ENCODE assay signal across 8 cellular contexts in the genomic region with DNA sequence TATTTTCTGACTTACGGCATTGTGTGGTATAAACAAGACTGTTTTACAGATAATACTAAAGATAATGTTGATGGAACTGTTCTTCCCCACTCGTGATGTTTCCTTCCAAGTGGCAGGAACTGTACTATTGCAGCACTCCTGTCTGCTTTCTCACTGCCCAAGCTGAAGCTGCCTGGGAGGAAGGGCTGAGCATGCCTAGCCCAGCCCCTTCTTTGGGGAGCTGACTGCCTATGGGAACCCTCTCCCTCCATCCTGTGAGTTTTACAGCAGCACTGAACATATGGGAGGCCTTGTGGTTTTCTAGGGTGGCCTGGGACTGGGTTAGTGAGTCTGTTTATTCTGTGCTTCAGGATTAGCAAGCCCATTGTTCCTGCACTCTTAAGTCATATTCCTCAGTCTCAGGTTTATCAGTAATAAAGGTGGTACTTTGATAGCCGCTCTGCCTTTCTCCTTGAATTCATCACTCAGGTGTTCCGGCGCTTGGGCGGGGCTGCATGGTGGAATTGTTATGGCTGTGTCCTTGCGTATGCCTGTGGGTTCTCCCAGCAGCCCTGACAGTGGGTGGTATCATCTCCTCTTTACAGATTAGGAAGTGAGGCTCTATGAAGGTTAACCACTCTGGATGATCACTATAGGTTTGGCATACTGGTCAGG.
DNase-seq lines count a peak whose midpoint lies in the region; ATAC-seq and TF ChIP-seq lines count a peak whose summit lies in the region.

No MANE protein-coding gene starts in this region.

- CTCF ChIA-PET in MCF 10A (lab: Yijun Ruan, JAX), result interaction anchor here (0.6 to 1.8 kb wide), 3 partner anchors 74 to 1661 kb away, joined by 3 to 6 read pairs (median 6); no protein-coding TSS in a partner anchor

- peak overlapping the region; percentile 66 for H3K4me3 Mint-ChIP-seq in MCF 10A (ENCODE audit: unreplicated experiment)

- H3K27me3 ChIP-seq in breast epithelium (no peaks in the 10 kb centered on the region), ovary (no peaks in the 10 kb centered on the region)

- H3K27me3 Mint-ChIP-seq in MCF 10A (ENCODE audit: insufficient read depth, unreplicated experiment), result no peaks in the 10 kb centered on the region

- H3K27ac ChIP-seq in breast epithelium (no peak overlapping the region), ovary (peak overlapping the region in 1 of 2 donors; percentile 36)

- H3K27ac Mint-ChIP-seq in MCF 10A (ENCODE audit: low read depth, unreplicated experiment), result peak overlapping the region; percentile 82

- intact Hi-C loops in MCF 10A (cut with micrococcal nuclease) (loop anchor here (2.0 to 10.0 kb wide), 4 partner anchors 24 to 530 kb away; partner anchors contain the start of gene PTPRM), breast epithelium (cut with DNase I; ENCODE audit: low total_unique reads) (no loop called here), ovary (cut with DNase I) (no loop called here)

- 53 to 62% (median 56%) methylated on average over 7 of the region's 7 CpGs for WGBS in ovary, 3 donors

- POLR2A ChIA-PET in MCF 10A (lab: Yijun Ruan, JAX), result interaction anchor here (0.8 to 2.5 kb wide), 13 partner anchors 8 to 674 kb away, joined by 3 to 15 read pairs (median 6); partner anchors contain the start of gene PTPRM

- no peak for TF ChIP-seq POLR2A in breast epithelium (IDR thresholded peaks at IDR 0.05)
- TF ChIP-seq POLR2A in ovary (IDR thresholded peaks at IDR 0.05), result no peak

- H3K4me1 ChIP-seq in breast epithelium, result no peaks in the 10 kb centered on the region
- peaks cover 2% of the 10 kb centered on the region for H3K4me1 ChIP-seq in ovary (ENCODE audit: insufficient read depth)

- peaks cover 54% of the 10 kb centered on the region for H3K4me1 Mint-ChIP-seq in MCF 10A (ENCODE audit: insufficient read depth, unreplicated experiment)

- peak overlapping the region in 1 of 3 donors; percentile 5 for H3K4me3 ChIP-seq in breast epithelium
- H3K4me3 ChIP-seq in ovary, result peak overlapping the region; percentile 3

- BruUV-seq in MCF 10A (replicated peaks; lab: Mats Ljungman, UMichigan), result TSS peak; percentile 33

- TF ChIP-seq EP300 in ovary (IDR thresholded peaks at IDR 0.05), result no peak

- peak; percentile 60 for DNase-seq in MCF 10A (ENCODE audit: unreplicated experiment)
- no peak for DNase-seq in breast epithelium (ENCODE audit: low spot score in 2 of 2)
- DNase-seq in SW480 (ENCODE audit: low spot score), result peak; percentile 33
- DNase-seq in fibroblast of the conjunctiva (ENCODE audit: low read depth), result peak; percentile 77
- peak; percentile 38 to 56 (median 55) for DNase-seq in ovary
- no peak for DNase-seq in GOT3 (lab: John Stamatoyannopoulos, UW)

- H3K9me3 ChIP-seq in breast epithelium (no peaks in the 10 kb centered on the region), ovary (no peaks in the 10 kb centered on the region)

- peaks cover 9% of the 10 kb centered on the region for H3K36me3 Mint-ChIP-seq in MCF 10A (ENCODE audit: insufficient read depth, unreplicated experiment)

- no peaks in the 10 kb centered on the region for H3K9me3 Mint-ChIP-seq in MCF 10A (ENCODE audit: unreplicated experiment)

- no peak for TF ChIP-seq CTCF in MCF 10A (IDR thresholded peaks at IDR 0.05; ENCODE audit: unreplicated experiment)
- TF ChIP-seq CTCF in breast epithelium (IDR thresholded peaks at IDR 0.05), result no peak
- no peak for TF ChIP-seq CTCF in ovary (IDR thresholded peaks at IDR 0.05)

- ATAC-seq in HG03139 (IDR thresholded peaks at IDR 0.05; ENCODE audit: unreplicated experiment) (no peak), GM19397 (IDR thresholded peaks at IDR 0.05; ENCODE audit: unreplicated experiment) (no peak)

- H3K36me3 ChIP-seq in breast epithelium (no peaks in the 10 kb centered on the region), ovary (no peaks in the 10 kb centered on the region)

Comparison
In these comparisons a context has a peak if more than half of its experiments do, and no peak if none do; other contexts are left out.
1. DNase-seq: peak in MCF 10A (single experiment), SW480 (single experiment), fibroblast of the conjunctiva (single experiment) and ovary (5 of 5); none in breast epithelium (0 of 2) and GOT3 (single experiment).